Comparison of ENCODE assay signal across 20 cellular contexts in genomic region chr14:102445066-102445465, GRCh38.
"Had no signal": no experiment of that assay in that cellular context is flagged by ENCODE, and none has a peak within 500 bp of the region (broad histone marks: within the 10 kb centered on the region; RNA-seq: fewer than 3 reads in every experiment).

No MANE protein-coding gene starts in this region.

- H3K27ac ChIP-seq: coronary artery, heart left ventricle, neutrophil, right atrium auricular region, skin epidermis, VCaP had no signal

- H3K4me1 ChIP-seq: right atrium auricular region had no signal

- H3K27me3 ChIP-seq: heart left ventricle, neutrophil, right atrium auricular region had no signal

- ATAC-seq: activated CD8-positive, alpha-beta memory T cell treated with anti-CD3 and anti-CD28 coated beads, Interleukin-2, amount 10 ng/mL, durations not matched to agents 7 days and 5 days; heart left ventricle; naive thymus-derived CD4-positive, alpha-beta T cell; stimulated activated naive B cell treated with anti-CD40 and anti-IgM and Interleukin-4, amounts not matched to agents 10 μg/mL and 1 μg/mL and 100 μg/mL, for 72 hours had no signal

- DNase-seq: activated CD4-positive, alpha-beta T cell treated with anti-CD3 and anti-CD28 coated beads, Interleukin-2, amount 50 U/mL, for 48 hours; activated CD8-positive, alpha-beta memory T cell treated with anti-CD3 and anti-CD28 coated beads, Interleukin-2, amount 10 ng/mL, durations not matched to agents 7 days and 5 days; activated naive CD4-positive, alpha-beta T cell treated with anti-CD3 and anti-CD28 coated beads for 36 hours; activated T-cell treated with anti-CD3 and anti-CD28 coated beads, Interleukin-2, amount 50 U/mL, for 1 hour; central memory CD4-positive, alpha-beta T cell; effector CD4-positive, alpha-beta T cell; foreskin fibroblast; heart left ventricle; naive thymus-derived CD4-positive, alpha-beta T cell; SK-N-SH; stimulated activated CD4-positive, alpha-beta T cell treated with anti-CD3 and anti-CD28 coated beads, Interleukin-15, amount 100 ng/mL, for 24 hours; stimulated activated CD4-positive, alpha-beta T cell treated with anti-CD3 and anti-CD28 coated beads, Interleukin-4, amount 100 ng/mL, for 1 hour; stimulated activated naive B cell treated with anti-CD40 and anti-IgM and Interleukin-4, amounts not matched to agents 10 μg/mL and 1 μg/mL and 100 μg/mL, for 72 hours; T-helper 1 cell had no signal

- H3K4me3 ChIP-seq: coronary artery, heart left ventricle, lung, right atrium auricular region, skin epidermis had no signal

- H3K9me3 ChIP-seq: heart left ventricle, neutrophil, right atrium auricular region, SK-N-SH had no signal
